Comparison of ENCODE assay signal across 11 cellular contexts in the genomic region with DNA sequence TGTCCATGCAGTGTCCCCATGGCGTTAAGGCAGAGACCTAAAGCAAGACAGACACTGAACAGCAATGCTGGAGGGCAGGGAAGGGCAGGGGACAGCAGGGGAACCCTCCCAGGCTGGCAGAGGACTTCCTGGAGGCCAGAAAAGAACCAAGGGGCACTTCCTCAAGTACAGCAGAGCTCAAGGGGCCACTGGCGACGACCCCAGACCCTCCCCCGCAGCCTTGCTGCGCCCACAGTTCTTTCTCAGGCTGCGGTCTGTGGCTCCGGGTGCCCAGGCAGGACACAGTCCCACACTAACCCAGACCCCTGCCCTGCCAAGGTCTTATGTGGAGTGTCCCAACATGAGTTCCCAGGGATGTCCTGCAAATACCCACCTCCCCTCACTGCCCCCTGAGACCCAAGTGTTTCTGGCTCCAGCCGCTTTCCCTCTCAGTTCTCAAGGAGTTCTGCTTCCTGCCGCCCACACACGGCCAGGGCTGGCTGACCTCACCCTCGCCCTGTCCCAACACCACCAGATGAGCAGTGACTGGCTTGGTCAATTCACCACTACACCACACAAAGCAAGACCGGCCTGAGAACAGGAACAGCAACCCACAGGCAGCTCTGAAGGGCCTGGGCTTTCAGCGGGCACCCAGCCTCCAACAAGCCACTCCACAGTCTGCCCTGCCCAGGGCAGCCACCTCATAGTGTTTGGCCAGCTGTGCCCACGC. TPM values are rescaled to one million over a fixed set of nuclear protein-coding genes. Genes with fewer than 3 reads are reported as not detected.
A peak's percentile ranks its signal among the peaks of the same experiment; 100 is the strongest.
DNase-seq lines count a peak whose midpoint lies in the region; ATAC-seq and TF ChIP-seq lines count a peak whose summit lies in the region.
"Had no signal": no experiment of that assay in that cellular context is flagged by ENCODE, and none has a peak within 500 bp of the region (broad histone marks: within the 10 kb centered on the region; RNA-seq: fewer than 3 reads in every experiment).

No MANE protein-coding gene starts in this region.

- H3K4me3 Mint-ChIP-seq in WTC11 (no peak overlapping the region), type B pancreatic cell (peak overlapping the region; percentile 44)

- H3K27ac Mint-ChIP-seq in WTC11 (peak overlapping the region; percentile 74), type B pancreatic cell (peak overlapping the region; percentile 62)

- H3K36me3 Mint-ChIP-seq in WTC11 = no peaks in the 10 kb centered on the region
- H3K36me3 Mint-ChIP-seq in type B pancreatic cell = no peaks in the 10 kb centered on the region

- POLR2A ChIA-PET in WTC11 (lab: Charles Lee) = interaction anchor here (0.8 to 0.9 kb wide), 2 partner anchors 50 to 300 kb away, joined by 3 read pairs; a partner anchor contains a TSS

- H3K4me1 Mint-ChIP-seq in WTC11 (peaks cover 7% of the 10 kb centered on the region), type B pancreatic cell (ENCODE audit: unreplicated experiment) (peaks cover 13% of the 10 kb centered on the region)

- intact Hi-C loops in left ventricle myocardium superior (cut with micrococcal nuclease) (no loop called here), Right ventricle myocardium inferior (cut with DNase I) (loop anchor here (5.0 kb wide), 1 partner anchor 43 kb away; no protein-coding TSS in a partner anchor)

- TF ChIP-seq CTCF in WTC11 (IDR thresholded peaks at IDR 0.05) (no peak), type B pancreatic cell (conservative IDR thresholded peaks at IDR 0.05) (no peak)

- H3K9me3 Mint-ChIP-seq in WTC11 (no peaks in the 10 kb centered on the region), type B pancreatic cell (no peaks in the 10 kb centered on the region)
- H3K9me3 Mint-ChIP-seq: activated T-cell treated with anti-CD3 and anti-CD28 coated beads, Interleukin-2, amount 50 U/mL, for 4 hours had no signal

- ATAC-seq in left ventricle myocardium superior (no peak), Right ventricle myocardium inferior (no peak), WTC11 (no peak), HG03432 (IDR thresholded peaks at IDR 0.05; ENCODE audit: unreplicated experiment) (no peak), HG03457 (IDR thresholded peaks at IDR 0.05; ENCODE audit: unreplicated experiment) (no peak)
- ATAC-seq: activated T-cell treated with anti-CD3 and anti-CD28 coated beads, Interleukin-2, amount 50 U/mL, for 4 hours had no signal

- CTCF ChIA-PET in WTC11 (lab: Charles Lee) = interaction anchor here (1.6 kb wide), 1 partner anchor 40 kb away, joined by 3 read pairs; no protein-coding TSS in a partner anchor

- peak; percentile 49 for DNase-seq in left ventricle myocardium superior
- DNase-seq in Right ventricle myocardium inferior (ENCODE audit: missing footprints) = no peak
- DNase-seq in WTC11 (ENCODE audit: low spot score) = no peak
- peak; percentile 73 for DNase-seq in islet precursor cell
- DNase-seq in type B pancreatic cell (ENCODE audit: extremely low spot score, unreplicated experiment) = peak; percentile 55
- no peak for DNase-seq in central memory CD4-positive, alpha-beta T cell
- DNase-seq: activated T-cell treated with anti-CD3 and anti-CD28 coated beads, Interleukin-2, amount 50 U/mL, for 4 hours had no signal

- H3K27me3 Mint-ChIP-seq in WTC11 (ENCODE audit: low read depth) (no peaks in the 10 kb centered on the region), type B pancreatic cell (no peaks in the 10 kb centered on the region)

TF ChIP-seq in WTC11, 78 proteins besides CTCF, POLR2A, EP300 and RAD21:
- TF ChIP-seq JUN (CRISPR knock-in tag; IDR thresholded peaks at IDR 0.05) = no peak
- no peak for TF ChIP-seq ZNF219 (CRISPR knock-in tag; IDR thresholded peaks at IDR 0.05; ENCODE audit: borderline replicate concordance)
- TF ChIP-seq, protein P1, sequence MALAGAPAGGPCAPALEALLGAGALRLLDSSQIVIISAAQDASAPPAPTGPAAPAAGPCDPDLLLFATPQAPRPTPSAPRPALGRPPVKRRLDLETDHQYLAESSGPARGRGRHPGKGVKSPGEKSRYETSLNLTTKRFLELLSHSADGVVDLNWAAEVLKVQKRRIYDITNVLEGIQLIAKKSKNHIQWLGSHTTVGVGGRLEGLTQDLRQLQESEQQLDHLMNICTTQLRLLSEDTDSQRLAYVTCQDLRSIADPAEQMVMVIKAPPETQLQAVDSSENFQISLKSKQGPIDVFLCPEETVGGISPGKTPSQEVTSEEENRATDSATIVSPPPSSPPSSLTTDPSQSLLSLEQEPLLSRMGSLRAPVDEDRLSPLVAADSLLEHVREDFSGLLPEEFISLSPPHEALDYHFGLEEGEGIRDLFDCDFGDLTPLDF (CRISPR knock-in tag; IDR thresholded peaks at IDR 0.05) = no peak
- no peak for TF ChIP-seq ESRRA (CRISPR knock-in tag; IDR thresholded peaks at IDR 0.05; ENCODE audit: borderline replicate concordance)
- no peak for TF ChIP-seq SMAD3 (CRISPR knock-in tag; IDR thresholded peaks at IDR 0.05; ENCODE audit: borderline replicate concordance)
- TF ChIP-seq, protein P2, sequence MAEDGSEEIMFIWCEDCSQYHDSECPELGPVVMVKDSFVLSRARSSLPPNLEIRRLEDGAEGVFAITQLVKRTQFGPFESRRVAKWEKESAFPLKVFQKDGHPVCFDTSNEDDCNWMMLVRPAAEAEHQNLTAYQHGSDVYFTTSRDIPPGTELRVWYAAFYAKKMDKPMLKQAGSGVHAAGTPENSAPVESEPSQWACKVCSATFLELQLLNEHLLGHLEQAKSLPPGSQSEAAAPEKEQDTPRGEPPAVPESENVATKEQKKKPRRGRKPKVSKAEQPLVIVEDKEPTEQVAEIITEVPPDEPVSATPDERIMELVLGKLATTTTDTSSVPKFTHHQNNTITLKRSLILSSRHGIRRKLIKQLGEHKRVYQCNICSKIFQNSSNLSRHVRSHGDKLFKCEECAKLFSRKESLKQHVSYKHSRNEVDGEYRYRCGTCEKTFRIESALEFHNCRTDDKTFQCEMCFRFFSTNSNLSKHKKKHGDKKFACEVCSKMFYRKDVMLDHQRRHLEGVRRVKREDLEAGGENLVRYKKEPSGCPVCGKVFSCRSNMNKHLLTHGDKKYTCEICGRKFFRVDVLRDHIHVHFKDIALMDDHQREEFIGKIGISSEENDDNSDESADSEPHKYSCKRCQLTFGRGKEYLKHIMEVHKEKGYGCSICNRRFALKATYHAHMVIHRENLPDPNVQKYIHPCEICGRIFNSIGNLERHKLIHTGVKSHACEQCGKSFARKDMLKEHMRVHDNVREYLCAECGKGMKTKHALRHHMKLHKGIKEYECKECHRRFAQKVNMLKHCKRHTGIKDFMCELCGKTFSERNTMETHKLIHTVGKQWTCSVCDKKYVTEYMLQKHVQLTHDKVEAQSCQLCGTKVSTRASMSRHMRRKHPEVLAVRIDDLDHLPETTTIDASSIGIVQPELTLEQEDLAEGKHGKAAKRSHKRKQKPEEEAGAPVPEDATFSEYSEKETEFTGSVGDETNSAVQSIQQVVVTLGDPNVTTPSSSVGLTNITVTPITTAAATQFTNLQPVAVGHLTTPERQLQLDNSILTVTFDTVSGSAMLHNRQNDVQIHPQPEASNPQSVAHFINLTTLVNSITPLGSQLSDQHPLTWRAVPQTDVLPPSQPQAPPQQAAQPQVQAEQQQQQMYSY (CRISPR knock-in tag; IDR thresholded peaks at IDR 0.05) = no peak
- no peak for TF ChIP-seq ZNF263 (CRISPR knock-in tag; IDR thresholded peaks at IDR 0.05; ENCODE audit: low read depth)
- TF ChIP-seq TEAD1 (CRISPR knock-in tag; IDR thresholded peaks at IDR 0.05) = no peak
- TF ChIP-seq EMX1 (CRISPR knock-in tag; IDR thresholded peaks at IDR 0.05) = no peak
TF ChIP-seq in WTC11: peak in this region for 0.

RNA-seq across cellular contexts. Expression of a gene that starts 4.1 kb away (rescaled TPM):
- total RNA-seq in left ventricle myocardium superior = 53.2 TPM
- 49.5 TPM for total RNA-seq in Right ventricle myocardium inferior
- total RNA-seq in WTC11 (2021) = 80.6 to 94.1 TPM (median 90.0 TPM) in 3 replicates
- total RNA-seq in type B pancreatic cell (ENCODE audit: low replicate concordance) = 91.9 and 98.1 TPM in 2 replicates

RNA-seq across cellular contexts. Expression of a gene that starts 18.0 kb away (rescaled TPM):
- not detected for total RNA-seq in left ventricle myocardium superior
- total RNA-seq in Right ventricle myocardium inferior = not detected
- 0.16 to 0.26 TPM (median 0.18 TPM) in 3 replicates for total RNA-seq in WTC11 (2021)
- total RNA-seq in type B pancreatic cell (ENCODE audit: low replicate concordance) = not detected in 2 replicates
- total RNA-seq: mononuclear cell, SJSA1 had no signal

RNA-seq across cellular contexts. Expression of a gene that starts 22.5 kb away (rescaled TPM):
- total RNA-seq in left ventricle myocardium superior (21.6 TPM), Right ventricle myocardium inferior (18.9 TPM), WTC11 (2021) (67.8 to 86.7 TPM (median 71.6 TPM) in 3 replicates), type B pancreatic cell (ENCODE audit: low replicate concordance) (39.3 and 65.4 TPM in 2 replicates)

RNA-seq across cellular contexts. Expression of a gene that starts 26.3 kb away (rescaled TPM):
- total RNA-seq in left ventricle myocardium superior = 1.6 TPM
- 1.7 TPM for total RNA-seq in Right ventricle myocardium inferior
- total RNA-seq in WTC11 (2021) = 0.46 to 1.2 TPM (median 1.1 TPM) in 3 replicates
- total RNA-seq in type B pancreatic cell (ENCODE audit: low replicate concordance) = 2.2 and 5.0 TPM in 2 replicates
- total RNA-seq: SJSA1 had no signal

RNA-seq across cellular contexts. Expression of a gene that starts 39.8 kb away (rescaled TPM):
- total RNA-seq in left ventricle myocardium superior = 0.27 TPM
- 0.35 TPM for total RNA-seq in Right ventricle myocardium inferior
- total RNA-seq in WTC11 (2021) = not detected in 3 replicates
- total RNA-seq in type B pancreatic cell (ENCODE audit: low replicate concordance) = 0.77 and 0.83 TPM in 2 replicates
- total RNA-seq: SJSA1 had no signal

Comparison
In these comparisons a context has a peak if more than half of its experiments do, and no peak if none do; other contexts are left out.
1. DNase-seq: peak in left ventricle myocardium superior (single experiment), islet precursor cell (single experiment) and type B pancreatic cell (single experiment); none in Right ventricle myocardium inferior (single experiment), WTC11 (single experiment) and central memory CD4-positive, alpha-beta T cell (single experiment).